In genomic region chr11:47642099-47642855, GRCh38 we compare ENCODE assay signal across 8 cellular contexts. TPM values are rescaled to one million over a fixed set of nuclear protein-coding genes. Genes with fewer than 3 reads are reported as not detected.
A peak's percentile ranks its signal among the peaks of the same experiment; 100 is the strongest.
DNase-seq lines count a peak whose midpoint lies in the region; ATAC-seq, FAIRE-seq and TF ChIP-seq lines count a peak whose summit lies in the region.

TSS of gene MTCH2 (minus strand) at chr11:47642559. CDS start at chr11:47642465, 94 bp downstream.

- H3K4me2 ChIP-seq in OCI-LY1 (ENCODE audit: low read length), result peak within 1 kb of the TSS; percentile 92
- H3K4me2 ChIP-seq in endothelial cell of umbilical vein (ENCODE audit: insufficient read depth, low read length), result peak within 1 kb of the TSS; percentile 95

- H3K27me3 ChIP-seq in OCI-LY1 (ENCODE audit: insufficient read depth, low read length) (no peaks in the 10 kb centered on the region), endothelial cell of umbilical vein (ENCODE audit: control insufficient read depth in 2 of 2, insufficient read depth in 2 of 2, low read length in 2 of 2) (no peaks in the 10 kb centered on the region)

- BruUV-seq in endothelial cell of umbilical vein (replicated peaks; lab: Mats Ljungman, UMichigan), result no TSS peak

- no peaks in the 10 kb centered on the region for H3K9me2 ChIP-seq in OCI-LY1 (ENCODE audit: low read depth, low read length)

- peaks cover 22% of the 10 kb centered on the region for H3K4me1 ChIP-seq in OCI-LY1 (ENCODE audit: insufficient read depth, low read length, severe bottlenecking)
- H3K4me1 ChIP-seq in endothelial cell of umbilical vein (ENCODE audit: control insufficient read depth, extremely low read depth, insufficient read depth, low read length), result peaks cover 11% of the 10 kb centered on the region

- H3K36me3 ChIP-seq in OCI-LY1 (ENCODE audit: insufficient read depth, low read length) (peaks cover 25% of the 10 kb centered on the region), endothelial cell of umbilical vein (ENCODE audit: control insufficient read depth in 2 of 2, extremely low read depth in 1 of 2, insufficient read depth in 2 of 2, low read length in 2 of 2) (peaks cover 0 to 1% of the 10 kb centered on the region in 2 experiments)

- CTCF ChIA-PET in endothelial cell of umbilical vein (lab: Charles Lee), result interaction anchor here (0.8 kb wide), 1 partner anchor 73 kb away, joined by 3 read pairs; the partner anchor contains the start of gene AGBL2

- H3K9me3 ChIP-seq in OCI-LY1 (ENCODE audit: low read length) (no peaks in the 10 kb centered on the region), endothelial cell of umbilical vein (replicated peaks; ENCODE audit: control insufficient read depth, insufficient read depth, low read length) (no peaks in the 10 kb centered on the region)

- DNase-seq in D341Med (ENCODE audit: low spot score) (peak; percentile 99), HuH-7 (ENCODE audit: low spot score) (peak; percentile 91), endothelial cell of umbilical vein (ENCODE audit: low read depth, low spot score) (peak; percentile 98), middle frontal gyrus (ENCODE audit: extremely low spot score, low spot score) (peak; percentile 95)
- DNase-seq in activated CD8-positive, alpha-beta memory T cell treated with anti-CD3 and anti-CD28 coated beads, Interleukin-2, amount 50 U/mL, for 48 hours, result peak; percentile 96
- peak; percentile 95 for DNase-seq in stimulated activated CD8-positive, alpha-beta memory T cell treated with anti-CD3 and anti-CD28 coated beads, Interleukin-2, amount 100 ng/mL, for 48 hours (ENCODE audit: low read depth in 2 of 2)

- POLR2A ChIA-PET in endothelial cell of umbilical vein (lab: Charles Lee), result no interaction called here

- H3K79me2 ChIP-seq in OCI-LY1 (ENCODE audit: insufficient read depth, low read length) (peaks cover 27% of the 10 kb centered on the region), endothelial cell of umbilical vein (ENCODE audit: control insufficient read depth, insufficient read depth, low read length) (peaks cover 23% of the 10 kb centered on the region)

- H3K27ac ChIP-seq in OCI-LY1 (ENCODE audit: low read depth, low read length, poor library complexity, severe bottlenecking) (peak within 1 kb of the TSS; percentile 64), endothelial cell of umbilical vein (ENCODE audit: insufficient read depth, low read depth, low read length) (peak within 1 kb of the TSS; percentile 75)

- H3K9me1 ChIP-seq in endothelial cell of umbilical vein (replicated peaks; ENCODE audit: control insufficient read depth, extremely low read depth, insufficient read depth, low read length), result no peaks in the 10 kb centered on the region

- dilution Hi-C loops in endothelial cell of umbilical vein (cut with MboI; ENCODE audit: extremely low pct_ligation_motif_present, low sequenced_read_pairs), result no loop called here

- FAIRE-seq in endothelial cell of umbilical vein (lab: Jason Lieb, UNC), result peak; percentile 79

- peak; percentile 93 for TF ChIP-seq POLR2A in endothelial cell of umbilical vein (IDR thresholded peaks at IDR 0.05; ENCODE audit: low read depth, low read length)

- peak within 1 kb of the TSS; percentile 95 for H3K9ac ChIP-seq in OCI-LY1 (ENCODE audit: low read length)
- peak within 1 kb of the TSS; percentile 98 for H3K9ac ChIP-seq in endothelial cell of umbilical vein (replicated peaks; ENCODE audit: extremely low read depth, insufficient read depth, low read length)

- H3F3A ChIP-seq in OCI-LY1 (ENCODE audit: insufficient read depth, low read length), result no peaks in the 10 kb centered on the region

- H2AFZ ChIP-seq in OCI-LY1 (ENCODE audit: low read length), result peak within 1 kb of the TSS; percentile 81
- peak within 1 kb of the TSS; percentile 97 for H2AFZ ChIP-seq in endothelial cell of umbilical vein (ENCODE audit: low read depth, low read length)

- TF ChIP-seq CTCF in OCI-LY1 (IDR thresholded peaks at IDR 0.05; ENCODE audit: low read length) (no peak), endothelial cell of umbilical vein (IDR thresholded peaks at IDR 0.05; ENCODE audit: extremely low read depth in 1 of 2, insufficient read depth in 1 of 2, low read depth in 1 of 2, low read length in 2 of 2) (peak in 1 of 2 donors; percentile 11)

- H3K4me3 ChIP-seq in OCI-LY1 (ENCODE audit: low read depth, low read length, poor library complexity, severe bottlenecking), result peak within 1 kb of the TSS; percentile 99
- H3K4me3 ChIP-seq in endothelial cell of umbilical vein (replicated peaks in 1 of 3; ENCODE audit: insufficient read depth in 1 of 3, low read depth in 1 of 3, low read length in 3 of 3), result peak within 1 kb of the TSS; percentile 70 to 95 (median 93)

- intact Hi-C loops in endothelial cell of umbilical vein (cut with micrococcal nuclease), result loop anchor here (1.0 to 5.0 kb wide), 3 partner anchors 73 to 210 kb away; partner anchors contain the start of genes AGBL2 and FNBP4

- peak; percentile 84 for ATAC-seq in GM21515 (IDR thresholded peaks at IDR 0.05; ENCODE audit: unreplicated experiment)

- H4K20me1 ChIP-seq in OCI-LY1 (ENCODE audit: insufficient read depth, low read length) (no peaks in the 10 kb centered on the region), endothelial cell of umbilical vein (replicated peaks; ENCODE audit: control insufficient read depth, extremely low read depth, insufficient read depth, low read length) (no peaks in the 10 kb centered on the region)

TF ChIP-seq in endothelial cell of umbilical vein, 7 proteins besides CTCF, POLR2A, EP300 and RAD21:
- TF ChIP-seq JUN (IDR thresholded peaks at IDR 0.05; ENCODE audit: borderline replicate concordance, insufficient read depth, insufficient read length, low read depth) (no peak), MYC (IDR thresholded peaks at IDR 0.05; ENCODE audit: low read depth, low read length) (no peak), FOS (IDR thresholded peaks at IDR 0.05; ENCODE audit: borderline replicate concordance, insufficient read depth, low read length) (no peak), POLR2AphosphoS5 (IDR thresholded peaks at IDR 0.05; ENCODE audit: insufficient read depth, low read depth, low read length) (peak; percentile 85)
- TF ChIP-seq, protein P1, sequence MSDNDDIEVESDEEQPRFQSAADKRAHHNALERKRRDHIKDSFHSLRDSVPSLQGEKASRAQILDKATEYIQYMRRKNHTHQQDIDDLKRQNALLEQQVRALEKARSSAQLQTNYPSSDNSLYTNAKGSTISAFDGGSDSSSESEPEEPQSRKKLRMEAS (IDR thresholded peaks at IDR 0.05; ENCODE audit: insufficient read depth, insufficient read length), result peak; percentile 86
TF ChIP-seq in endothelial cell of umbilical vein: peak in this region for 2.

RNA-seq across cellular contexts. Expression of gene MTCH2, which starts in this region (rescaled TPM):
- total RNA-seq in endothelial cell of umbilical vein, result 134 and 138 TPM in 2 replicates
- 111 and 144 TPM in 2 replicates for polyA plus RNA-seq in endothelial cell of umbilical vein
- polyA plus RNA-seq in endothelial cell of umbilical vein (2011; cell fraction: cytosol; rRNA removed), result 145 and 148 TPM in 2 replicates
- polyA plus RNA-seq in endothelial cell of umbilical vein (2011; cell fraction: nucleus; rRNA removed), result 73.2 and 88.1 TPM in 2 replicates
- polyA plus RNA-seq in endothelial cell of umbilical vein (2012), result 169 and 182 TPM in 2 replicates
- 141 and 185 TPM in 2 replicates for polyA minus RNA-seq in endothelial cell of umbilical vein
- 114 TPM for polyA minus RNA-seq in endothelial cell of umbilical vein (2011; cell fraction: cytosol; rRNA and poly(A)+ RNA removed)
- polyA minus RNA-seq in endothelial cell of umbilical vein (2011; cell fraction: nucleus; rRNA and poly(A)+ RNA removed), result 30.2 and 32.3 TPM in 2 replicates

Comparison
In these comparisons a context has a peak if more than half of its experiments do, and no peak if none do; other contexts are left out.
1. Peak in every context shown above with its lines: DNase-seq, ATAC-seq, H3K4me3 ChIP-seq and H3K27ac ChIP-seq.